1 cellular context compared by ENCODE assay signal in genomic region chr10:125479059-125479458, GRCh38.
TF ChIP-seq lines count a peak whose summit lies in the region.

No MANE protein-coding gene starts in this region.

TF ChIP-seq in H1, 55 proteins besides CTCF, POLR2A, EP300 and RAD21:
- TF ChIP-seq MAX (IDR thresholded peaks at IDR 0.05) (no peak), CREB1 (IDR thresholded peaks at IDR 0.05) (no peak), CHD2 (IDR thresholded peaks at IDR 0.05; ENCODE audit: low read length) (no peak), NRF1 (IDR thresholded peaks at IDR 0.05; ENCODE audit: low read depth, low read length) (no peak), SP1 (IDR thresholded peaks at IDR 0.05; ENCODE audit: low read depth, low read length) (no peak), GABPA (IDR thresholded peaks at IDR 0.05; ENCODE audit: borderline replicate concordance, insufficient read depth, low read length) (no peak), TAF7 (optimal IDR thresholded peaks at IDR 0.05; ENCODE audit: borderline replicate concordance, low read depth, low read length) (no peak), CBX5 (IDR thresholded peaks at IDR 0.05; ENCODE audit: low read depth, low read length) (no peak)
TF ChIP-seq in H1: peak in this region for 0.
